In genomic region chr4:98117363-98117762, GRCh38 we compare ENCODE assay signal across 29 cellular contexts. TPM values are rescaled to one million over a fixed set of nuclear protein-coding genes. Genes with fewer than 3 reads are reported as not detected.
"Had no signal": no experiment of that assay in that cellular context is flagged by ENCODE, and none has a peak within 500 bp of the region (broad histone marks: within the 10 kb centered on the region; RNA-seq: fewer than 3 reads in every experiment).

No MANE protein-coding gene starts in this region.

- H3K27ac ChIP-seq: colonic mucosa, coronary artery, dorsolateral prefrontal cortex, epithelial cell of prostate, esophagus muscularis mucosa, esophagus squamous epithelium, foreskin keratinocyte, gastrocnemius medialis, gastroesophageal sphincter, heart left ventricle, heart right ventricle, hepatocyte had no signal

- H3K4me2 ChIP-seq: hepatocyte had no signal

- H3K79me2 ChIP-seq: hepatocyte had no signal

- H3K36me3 ChIP-seq: colonic mucosa, esophagus muscularis mucosa, esophagus squamous epithelium, gastrocnemius medialis, gastroesophageal sphincter, heart left ventricle, heart right ventricle had no signal

- H3K27me3 ChIP-seq: colonic mucosa, dorsolateral prefrontal cortex, esophagus muscularis mucosa, esophagus squamous epithelium, foreskin keratinocyte, gastrocnemius medialis, gastroesophageal sphincter, heart left ventricle, heart right ventricle, hepatocyte had no signal

- H3K4me3 ChIP-seq: colonic mucosa, coronary artery, dorsolateral prefrontal cortex, esophagus muscularis mucosa, esophagus squamous epithelium, gastroesophageal sphincter, heart left ventricle, heart right ventricle, hepatocyte had no signal

- DNase-seq: colonic mucosa; cortex of kidney; dermis blood vessel endothelial cell; dorsolateral prefrontal cortex; effector CD4-positive, alpha-beta T cell; effector CD8-positive, alpha-beta T cell; effector memory CD4-positive, alpha-beta T cell; effector memory CD8-positive, alpha-beta T cell; endodermal cell; erythroblast; esophagus squamous epithelium; foreskin fibroblast; foreskin keratinocyte; foreskin melanocyte; gastrocnemius medialis; glutamatergic neuron; head of caudate nucleus; heart left ventricle; heart right ventricle had no signal

- H3K9me3 ChIP-seq: colonic mucosa, esophagus squamous epithelium, gastrocnemius medialis had no signal

- ATAC-seq: effector memory CD8-positive, alpha-beta T cell; esophagus mucosa; foreskin keratinocyte; gastrocnemius medialis; gastroesophageal sphincter; heart left ventricle; heart right ventricle had no signal

- H3K4me1 ChIP-seq: colonic mucosa, esophagus muscularis mucosa, esophagus squamous epithelium, foreskin keratinocyte, gastrocnemius medialis, gastroesophageal sphincter, heart left ventricle, heart right ventricle had no signal

- H2AFZ ChIP-seq: hepatocyte had no signal

RNA-seq across cellular contexts. Expression of gene STPG2, which starts 25.9 kb away (rescaled TPM):
- total RNA-seq: dermis microvascular lymphatic vessel endothelial cell, endothelial cell of umbilical vein, epithelial cell of proximal tubule, foreskin keratinocyte, glomerular endothelial cell had no signal
